1 cellular context compared by ENCODE assay signal in genomic region chr3:194089357-194090177, GRCh38.
TF ChIP-seq lines count a peak whose summit lies in the region.

No MANE protein-coding gene starts in this region.

TF ChIP-seq in K562, 482 proteins besides CTCF, POLR2A, EP300 and RAD21 (continued from another document and continues in another):
- TF ChIP-seq ZMIZ1 (IDR thresholded peaks at IDR 0.05; ENCODE audit: low read depth in 2 of 2, low read length in 2 of 2) (0 out of 4 replicates have a peak, but pooled peaks of 1 of the 2 experiments have one; percentile 44), ZFP36 (IDR thresholded peaks at IDR 0.05; ENCODE audit: low read depth, low read length, partially characterized antibody) (peak; percentile 44), MAFF (IDR thresholded peaks at IDR 0.05; ENCODE audit: low read length) (peak; percentile 69), MBD2 (IDR thresholded peaks at IDR 0.05; ENCODE audit: borderline replicate concordance, low read depth) (peak; percentile 77), POU5F1 (IDR thresholded peaks at IDR 0.05; ENCODE audit: borderline replicate concordance, low read depth, low read length, partially characterized antibody) (no peak), SETDB1 (IDR thresholded peaks at IDR 0.05; ENCODE audit: low read length) (peak; percentile 47), CBX2 (IDR thresholded peaks at IDR 0.05; ENCODE audit: insufficient read depth, low read length, poor library complexity, severe bottlenecking) (no peak), ZKSCAN8 (CRISPR knock-in tag; IDR thresholded peaks at IDR 0.05) (peak; percentile 60; the same call in 1 of the 2 replicates), SMAD1 (IDR thresholded peaks at IDR 0.05; ENCODE audit: low read depth, low read length, partially characterized antibody) (peak; percentile 72), CXXC5 (CRISPR knock-in tag; IDR thresholded peaks at IDR 0.05) (peak; percentile 96), SMARCC2 (IDR thresholded peaks at IDR 0.05; ENCODE audit: low read depth) (peak; percentile 79), CHD4 (IDR thresholded peaks at IDR 0.05; ENCODE audit: insufficient read depth, insufficient replicate concordance, low read depth, low read length, poor library complexity, severe bottlenecking) (peak; percentile 25), ZNF436 (CRISPR knock-in tag; IDR thresholded peaks at IDR 0.05) (no peak), TRIM25 (IDR thresholded peaks at IDR 0.05; ENCODE audit: borderline replicate concordance) (no peak), ZNF318 (IDR thresholded peaks at IDR 0.05; ENCODE audit: borderline replicate concordance in 1 of 2, low read depth in 1 of 2) (peak in 1 of 2 experiments; percentile 99; a peak in 2 of 4 replicates), HNRNPK (IDR thresholded peaks at IDR 0.05; ENCODE audit: low read depth, low read length, poor library complexity, severe bottlenecking) (no peak), GMEB1 (CRISPR knock-in tag; IDR thresholded peaks at IDR 0.05) (peak; percentile 63), CEBPG (CRISPR knock-in tag; IDR thresholded peaks at IDR 0.05) (peak; percentile 100), CEBPG (tag; conservative IDR thresholded peaks at IDR 0.05 in 1 of 2, IDR thresholded peaks at IDR 0.05 in 1 of 2) (peak; percentile 98 to 100), MTF1 (CRISPR knock-in tag; IDR thresholded peaks at IDR 0.05; ENCODE audit: borderline replicate concordance) (no peak), TEAD4 (IDR thresholded peaks at IDR 0.05; ENCODE audit: low read length) (peak; percentile 94), TEAD4 (CRISPR knock-in tag; IDR thresholded peaks at IDR 0.05; ENCODE audit: borderline replicate concordance) (peak; percentile 95), TRIM24 (IDR thresholded peaks at IDR 0.05) (peak; percentile 82 to 93), NEUROD1 (IDR thresholded peaks at IDR 0.05; ENCODE audit: borderline replicate concordance, low read depth, low read length, partially characterized antibody) (peak; percentile 92), SUPT5H (IDR thresholded peaks at IDR 0.05) (0 out of 2 replicates have a peak, but pooled peaks have one; percentile 29), MTA1 (IDR thresholded peaks at IDR 0.05; ENCODE audit: borderline replicate concordance) (peak; percentile 57; the same call in 1 of the 2 replicates), ZNF699 (CRISPR knock-in tag; IDR thresholded peaks at IDR 0.05; ENCODE audit: insufficient replicate concordance) (no peak), RFX5 (IDR thresholded peaks at IDR 0.05; ENCODE audit: low read depth, low read length) (no peak), DLX4 (CRISPR knock-in tag; IDR thresholded peaks at IDR 0.05) (no peak), RBBP5 (IDR thresholded peaks at IDR 0.05; ENCODE audit: borderline replicate concordance, insufficient read depth, low read length, poor library complexity, severe bottlenecking) (no peak), C11orf30 (IDR thresholded peaks at IDR 0.05; ENCODE audit: low read depth) (peak; percentile 98), ZNF77 (CRISPR knock-in tag; IDR thresholded peaks at IDR 0.05) (no peak), ZFP91 (CRISPR knock-in tag; IDR thresholded peaks at IDR 0.05) (no peak), FOXP1 (CRISPR knock-in tag; IDR thresholded peaks at IDR 0.05) (0 out of 2 replicates have a peak, but pooled peaks have one; percentile 59), ZNF507 (tag; conservative IDR thresholded peaks at IDR 0.05) (no peak), ZNF589 (CRISPR knock-in tag; IDR thresholded peaks at IDR 0.05; ENCODE audit: low read depth) (peak; percentile 98), HMG20B (CRISPR knock-in tag; IDR thresholded peaks at IDR 0.05) (no peak), NFYB (IDR thresholded peaks at IDR 0.05; ENCODE audit: extremely low read depth, insufficient read length) (no peak), E2F8 (IDR thresholded peaks at IDR 0.05; ENCODE audit: low read depth, partially characterized antibody) (peak; percentile 57), TRIM28 (IDR thresholded peaks at IDR 0.05) (peak; percentile 75; the same call in 1 of the 2 replicates)
